12 cellular contexts compared by ENCODE assay signal in genomic region chr1:8540971-8541370, GRCh38.
DNase-seq lines count a peak whose midpoint lies in the region; ATAC-seq, FAIRE-seq and TF ChIP-seq lines count a peak whose summit lies in the region.
"Had no signal": no experiment of that assay in that cellular context is flagged by ENCODE, and none has a peak within 500 bp of the region (broad histone marks: within the 10 kb centered on the region; RNA-seq: fewer than 3 reads in every experiment).

No MANE protein-coding gene starts in this region.

- H3K36me3 ChIP-seq in ACC112 (ENCODE audit: insufficient read depth, low read length) (peaks cover 12% of the 10 kb centered on the region; the same call in 1 of the 2 replicates), breast epithelium (no peaks in the 10 kb centered on the region), small intestine (ENCODE audit: control insufficient read depth in 2 of 2, insufficient read depth in 2 of 2, low read length in 2 of 2) (peaks cover 0 to 3% of the 10 kb centered on the region in 2 donors)

- peak overlapping the region; percentile 67 for H3K27ac Mint-ChIP-seq in progenitor cell of endocrine pancreas
- H3K27ac Mint-ChIP-seq: endodermal cell had no signal

- H3K4me1 ChIP-seq in ACC112 (ENCODE audit: control insufficient read depth, insufficient read depth, low read length, unreplicated experiment) (peaks cover 11% of the 10 kb centered on the region), breast epithelium (no peaks in the 10 kb centered on the region), small intestine (ENCODE audit: control insufficient read depth in 2 of 2, insufficient read depth in 1 of 2, low read depth in 1 of 2, low read length in 1 of 2) (peaks cover 0 to 2% of the 10 kb centered on the region in 2 donors)

- TF ChIP-seq CTCF in breast epithelium (IDR thresholded peaks at IDR 0.05) (no peak), progenitor cell of endocrine pancreas (IDR thresholded peaks at IDR 0.05; ENCODE audit: unreplicated experiment) (no peak)

- no peaks in the 10 kb centered on the region for H3K79me2 ChIP-seq in ACC112 (ENCODE audit: control insufficient read depth, insufficient read depth, low read length, unreplicated experiment)

- DNase-seq in LHCN-M2 (ENCODE audit: low read depth): peak; percentile 27
- no peak for DNase-seq in breast epithelium (ENCODE audit: low spot score in 2 of 2)
- no peak for DNase-seq in progenitor cell of endocrine pancreas (ENCODE audit: low spot score, unreplicated experiment)
- DNase-seq in C1 segment of cervical spinal cord (lab: John Stamatoyannopoulos, UW): no peak
- no peak for DNase-seq in small intestine
- DNase-seq in ACHN: no peak
- DNase-seq: DND-41, endodermal cell, heart left ventricle had no signal

- H3K9me3 ChIP-seq in breast epithelium (no peaks in the 10 kb centered on the region), small intestine (ENCODE audit: control insufficient read depth, low read depth) (no peaks in the 10 kb centered on the region)

- ATAC-seq in HG03378 (IDR thresholded peaks at IDR 0.05; ENCODE audit: unreplicated experiment): no peak
- ATAC-seq: heart left ventricle, left lobe of liver had no signal

- 75 to 92% (median 81%) methylated on average over 1 of the region's 1 CpG for whole genome bisulfite sequencing in small intestine, 3 donors

- no peak overlapping the region for H2AFZ ChIP-seq in ACC112 (ENCODE audit: low read length, unreplicated experiment)

- no peak for TF ChIP-seq POLR2A in breast epithelium (IDR thresholded peaks at IDR 0.05)

- no peak for FAIRE-seq in small intestine (lab: Jason Lieb, UNC)

- H3K27me3 ChIP-seq in ACC112 (ENCODE audit: insufficient read depth, low read length) (no peaks in the 10 kb centered on the region), breast epithelium (no peaks in the 10 kb centered on the region), small intestine (ENCODE audit: control insufficient read depth in 2 of 2, insufficient read depth in 2 of 2, low read length in 2 of 2) (no peaks in the 10 kb centered on the region)
- H3K27me3 ChIP-seq: heart left ventricle had no signal

- no peak overlapping the region for H3K4me3 ChIP-seq in ACC112 (ENCODE audit: low read depth, low read length)
- H3K4me3 ChIP-seq in breast epithelium: no peak overlapping the region
- no peak overlapping the region for H3K4me3 ChIP-seq in small intestine (ENCODE audit: low read depth in 1 of 2, low read length in 2 of 2)
- H3K4me3 ChIP-seq: heart left ventricle had no signal

- H3K27me3 Mint-ChIP-seq in progenitor cell of endocrine pancreas: no peaks in the 10 kb centered on the region

- in situ Hi-C loops in ACHN (cut with HindIII; ENCODE audit: low pct_ligation_motif_present, low pct_unique_long_range_greater_than_20kb, low sequenced_read_pairs): no loop called here

- intact Hi-C loops in breast epithelium (cut with DNase I; ENCODE audit: low total_unique reads): no loop called here

- H3K4me3 Mint-ChIP-seq in progenitor cell of endocrine pancreas (ENCODE audit: low read depth): no peak overlapping the region
- H3K4me3 Mint-ChIP-seq: endodermal cell had no signal

- H3K4me1 Mint-ChIP-seq in progenitor cell of endocrine pancreas (ENCODE audit: low read depth): peaks cover 17% of the 10 kb centered on the region
- H3K4me1 Mint-ChIP-seq: endodermal cell had no signal

- peaks cover 2% of the 10 kb centered on the region for H3K9me3 Mint-ChIP-seq in progenitor cell of endocrine pancreas (ENCODE audit: low read depth)

- H3K27ac ChIP-seq in ACC112 (ENCODE audit: low read depth, low read length) (peak overlapping the region; percentile 87), breast epithelium (peak overlapping the region; percentile 1 to 17), small intestine (ENCODE audit: low read depth in 1 of 2, low read length in 1 of 2) (no peak overlapping the region)

- peaks cover 36% of the 10 kb centered on the region for H3K36me3 Mint-ChIP-seq in progenitor cell of endocrine pancreas (ENCODE audit: insufficient read depth)

Comparison
In these comparisons a context has a peak if more than half of its experiments do, and no peak if none do; other contexts are left out.
1. H3K27ac ChIP-seq: peak in ACC112 (single experiment) and breast epithelium (2 of 2); none in small intestine (0 of 2).